ENCODE assay signal across 25 cellular contexts in genomic region chrX:42070866-42071265, GRCh38.
"Had no signal": no experiment of that assay in that cellular context is flagged by ENCODE, and none has a peak within 500 bp of the region (broad histone marks: within the 10 kb centered on the region; RNA-seq: fewer than 3 reads in every experiment).

No MANE protein-coding gene starts in this region.

- DNase-seq: dermis blood vessel endothelial cell; dorsolateral prefrontal cortex; effector CD4-positive, alpha-beta T cell; effector memory CD4-positive, alpha-beta T cell; foreskin fibroblast; foreskin melanocyte; gastrocnemius medialis; glutamatergic neuron; head of caudate nucleus; heart right ventricle; hippocampal formation; left cardiac atrium; left lung; left ventricle myocardium superior; lower lobe of right lung; mesenchymal stem cell; mucosa of descending colon; naive B cell; naive thymus-derived CD8-positive, alpha-beta T cell had no signal

- H3K4me3 ChIP-seq: coronary artery, dorsolateral prefrontal cortex, esophagus muscularis mucosa, gastrocnemius medialis, heart right ventricle, left lung, lower lobe of right lung, mucosa of descending colon had no signal

- H3K4me3 Mint-ChIP-seq: mesothelial cell of epicardium; naive B cell; naive thymus-derived CD8-positive, alpha-beta T cell had no signal

- H3K27ac ChIP-seq: dorsolateral prefrontal cortex, esophagus muscularis mucosa, gastrocnemius medialis, heart right ventricle, left lung, lower lobe of right lung had no signal

- FAIRE-seq: endothelial cell of umbilical vein, islet of Langerhans, keratinocyte had no signal

- ATAC-seq: gastrocnemius medialis; heart right ventricle; left cardiac atrium; left lung; left ventricle myocardium superior; lower lobe of right lung; mucosa of descending colon; naive thymus-derived CD8-positive, alpha-beta T cell had no signal

- H3K36me3 Mint-ChIP-seq: mesothelial cell of epicardium; naive B cell; naive thymus-derived CD8-positive, alpha-beta T cell had no signal

- H3K4me1 Mint-ChIP-seq: mesothelial cell of epicardium, naive B cell had no signal

- H3K9me3 Mint-ChIP-seq: naive thymus-derived CD8-positive, alpha-beta T cell had no signal

- H3K27ac Mint-ChIP-seq: mesothelial cell of epicardium; naive B cell; naive thymus-derived CD8-positive, alpha-beta T cell had no signal

- H3K9me3 ChIP-seq: esophagus muscularis mucosa, gastrocnemius medialis, heart right ventricle, left lung, lower lobe of right lung, mucosa of descending colon had no signal

- H3K36me3 ChIP-seq: esophagus muscularis mucosa, gastrocnemius medialis, heart right ventricle, left lung, lower lobe of right lung had no signal

- H3K27me3 ChIP-seq: esophagus muscularis mucosa had no signal

- H3K4me1 ChIP-seq: gastrocnemius medialis, heart right ventricle, left lung, lower lobe of right lung had no signal
